In the genomic region with DNA sequence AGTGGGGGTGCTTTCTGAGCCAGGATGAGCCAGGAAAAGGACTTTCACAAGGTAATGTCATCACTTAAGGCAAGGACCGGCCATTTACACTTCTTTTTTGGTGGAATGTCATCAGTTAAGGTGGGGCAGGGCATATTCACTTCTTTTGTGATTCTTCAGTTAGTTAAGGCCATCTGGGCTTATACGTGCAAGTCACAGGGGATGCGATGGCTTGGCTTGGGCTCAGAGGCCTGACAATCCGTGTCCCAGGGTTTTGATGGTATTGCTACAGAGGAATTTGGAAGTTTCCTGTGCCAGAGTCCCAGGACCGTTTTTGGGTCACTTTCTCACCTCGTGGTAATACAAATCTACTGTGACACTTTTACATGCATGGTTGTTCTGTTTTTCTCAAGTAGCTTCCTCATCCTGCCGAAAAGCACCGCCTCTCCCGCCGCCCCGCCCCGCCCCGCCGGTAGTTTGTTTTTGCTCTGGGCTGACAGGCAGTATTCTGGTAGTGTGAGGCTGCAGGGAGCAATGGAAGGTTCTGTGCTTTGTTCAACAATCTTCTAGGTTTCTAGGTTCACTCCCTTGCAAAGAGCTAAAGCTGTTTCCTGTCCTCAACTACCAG, we compare ENCODE assay signal across 8 cellular contexts.
DNase-seq lines count a peak whose midpoint lies in the region; ATAC-seq and TF ChIP-seq lines count a peak whose summit lies in the region.
"Not testable (repeated sequence)": the region's sequence is repeated elsewhere in the genome, so short reads cannot be mapped to it uniquely, and the experiment has no call there.

No MANE protein-coding gene starts in this region.

- H3K27ac ChIP-seq in esophagus squamous epithelium (peak overlapping the region in 3 of 4 donors; percentile 22 to 48 (median 38)), mucosa of rectum (ENCODE audit: low read depth in 2 of 2, low read length in 2 of 2) (peak overlapping the region; percentile 70 to 73)

- WGBS in esophagus squamous epithelium, 2 donors = 29 to 31% methylated on average over 8 of the region's 14 CpGs

- peak overlapping the region; percentile 81 for H3K27ac Mint-ChIP-seq in stimulated activated effector memory CD8-positive, alpha-beta T cell treated with anti-CD3 and anti-CD28 coated beads, Interleukin-12 subunit alpha, Interleukin-12 subunit beta, amount 100 ng/mL, for 72 hours

- not testable (repeated sequence) for H3K27me3 ChIP-seq in GM06990 (replicated peaks; ENCODE audit: control insufficient read depth, insufficient read depth, low read length); esophagus squamous epithelium; mucosa of rectum (ENCODE audit: control insufficient read depth in 2 of 2, insufficient read depth in 2 of 2, low read length in 2 of 2)

- peak overlapping the region; percentile 14 for H3K4me3 Mint-ChIP-seq in stimulated activated effector memory CD8-positive, alpha-beta T cell treated with anti-CD3 and anti-CD28 coated beads, Interleukin-12 subunit alpha, Interleukin-12 subunit beta, amount 100 ng/mL, for 72 hours

- H3K9ac ChIP-seq in mucosa of rectum (ENCODE audit: low read depth in 1 of 2, low read length in 2 of 2) = peak overlapping the region; percentile 6 to 43

- peaks cover 0 to 30% (median 5%) of the 10 kb centered on the region in 3 donors for H3K4me1 ChIP-seq in esophagus squamous epithelium
- peaks cover 12 to 21% of the 10 kb centered on the region in 2 donors for H3K4me1 ChIP-seq in mucosa of rectum (ENCODE audit: control insufficient read depth in 2 of 2, insufficient read depth in 2 of 2, low read length in 2 of 2)

- peaks cover 14% of the 10 kb centered on the region for H3K4me1 Mint-ChIP-seq in stimulated activated effector memory CD8-positive, alpha-beta T cell treated with anti-CD3 and anti-CD28 coated beads, Interleukin-12 subunit alpha, Interleukin-12 subunit beta, amount 100 ng/mL, for 72 hours

- DNase-seq in GM06990 (ENCODE audit: extremely low read depth, insufficient read length) (peak; percentile 46), SKM-1 treated with dmso at 0.1 percent for 144 hours (lab: John Stamatoyannopoulos, UW; ENCODE audit: unreplicated experiment) (peak; percentile 58)
- DNase-seq in activated T-cell treated with anti-CD3 and anti-CD28 coated beads, Interleukin-2, amount 50 U/mL, for 48 hours = peak; percentile 36 to 50
- not testable (repeated sequence) for DNase-seq in esophagus squamous epithelium (lab: John Stamatoyannopoulos, UW)
- peak in 1 of 2 donors; percentile 49 for DNase-seq in stimulated activated effector memory CD8-positive, alpha-beta T cell treated with anti-CD3 and anti-CD28 coated beads, Interleukin-12 subunit alpha, Interleukin-12 subunit beta, amount 100 ng/mL, for 72 hours (ENCODE audit: low spot score in 2 of 2)

- not testable (repeated sequence) for H3K9me3 Mint-ChIP-seq in stimulated activated effector memory CD8-positive, alpha-beta T cell treated with anti-CD3 and anti-CD28 coated beads, Interleukin-12 subunit alpha, Interleukin-12 subunit beta, amount 100 ng/mL, for 72 hours

- not testable (repeated sequence) for H3K9me3 ChIP-seq in esophagus squamous epithelium; mucosa of rectum (ENCODE audit: control insufficient read depth in 2 of 2, low read length in 2 of 2)

- intact Hi-C loops in esophagus squamous epithelium (cut with DNase I) = not testable (repeated sequence)

- H3K4me3 ChIP-seq in GM06990 (replicated peaks; ENCODE audit: low read depth, low read length) = not testable (repeated sequence)
- H3K4me3 ChIP-seq in esophagus squamous epithelium = peak overlapping the region in 3 of 4 donors; percentile 17 to 43 (median 24)
- peak overlapping the region; percentile 53 to 58 for H3K4me3 ChIP-seq in mucosa of rectum (ENCODE audit: low read length in 2 of 2)

- not testable (repeated sequence) for H3K36me3 ChIP-seq in GM06990 (ENCODE audit: control insufficient read depth, insufficient read depth, low read length); esophagus squamous epithelium; mucosa of rectum (ENCODE audit: control insufficient read depth in 2 of 2, insufficient read depth in 2 of 2, low read length in 2 of 2)

- TF ChIP-seq POLR2A in esophagus squamous epithelium (IDR thresholded peaks at IDR 0.05) = not testable (repeated sequence)

- ATAC-seq in GM21515 (IDR thresholded peaks at IDR 0.05; ENCODE audit: unreplicated experiment) = peak; percentile 95
- peak; percentile 78 for ATAC-seq in HG03378 (IDR thresholded peaks at IDR 0.05; ENCODE audit: unreplicated experiment)
- ATAC-seq in stimulated activated effector memory CD8-positive, alpha-beta T cell treated with anti-CD3 and anti-CD28 coated beads, Interleukin-12 subunit alpha, Interleukin-12 subunit beta, amount 100 ng/mL, for 72 hours = peak; percentile 54

- not testable (repeated sequence) for TF ChIP-seq CTCF in GM06990 (IDR thresholded peaks at IDR 0.05; ENCODE audit: insufficient read depth, low read length, poor library complexity, severe bottlenecking); esophagus squamous epithelium (IDR thresholded peaks at IDR 0.05)

- peaks cover 12% of the 10 kb centered on the region for H3K36me3 Mint-ChIP-seq in stimulated activated effector memory CD8-positive, alpha-beta T cell treated with anti-CD3 and anti-CD28 coated beads, Interleukin-12 subunit alpha, Interleukin-12 subunit beta, amount 100 ng/mL, for 72 hours
